In the genomic region with DNA sequence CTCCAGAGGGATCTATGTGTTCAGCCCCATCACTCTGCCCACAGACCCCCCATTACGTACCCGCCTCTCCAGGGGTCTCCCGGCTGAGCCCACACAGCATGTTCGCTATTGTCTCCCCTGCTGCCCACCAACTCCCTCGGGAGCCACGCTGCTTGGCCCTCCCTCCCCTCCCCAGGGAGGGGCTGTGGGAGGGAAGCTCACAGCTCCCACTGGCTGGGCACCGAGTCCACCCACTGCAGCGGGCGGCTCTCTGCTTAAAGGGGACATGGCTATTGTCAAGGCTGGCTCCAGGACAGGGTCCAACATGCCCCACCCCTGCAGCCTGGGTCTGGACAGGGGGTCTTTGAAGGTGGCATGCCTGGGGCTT, we compare ENCODE assay signal across 1 cellular context.
TF ChIP-seq lines count a peak whose summit lies in the region.

A gene (minus strand): TSS at position 134 of the 367 bp plus-strand sequence. CDS start 34 bp downstream, at position 100.

TF ChIP-seq in HepG2, 621 proteins besides CTCF, POLR2A, EP300 and RAD21:
- TF ChIP-seq MAF1 (CRISPR knock-in tag; IDR thresholded peaks at IDR 0.05; ENCODE audit: borderline replicate concordance): no peak
- TF ChIP-seq ZNF30 (CRISPR knock-in tag; IDR thresholded peaks at IDR 0.05): no peak
- TF ChIP-seq SPEN (CRISPR knock-in tag; IDR thresholded peaks at IDR 0.05; ENCODE audit: low read depth): no peak
- TF ChIP-seq ZBTB20 (CRISPR knock-in tag; IDR thresholded peaks at IDR 0.05; ENCODE audit: borderline replicate concordance, low read depth): no peak
- TF ChIP-seq NFIC (IDR thresholded peaks at IDR 0.05; ENCODE audit: low read length): no peak
- TF ChIP-seq, protein P1, sequence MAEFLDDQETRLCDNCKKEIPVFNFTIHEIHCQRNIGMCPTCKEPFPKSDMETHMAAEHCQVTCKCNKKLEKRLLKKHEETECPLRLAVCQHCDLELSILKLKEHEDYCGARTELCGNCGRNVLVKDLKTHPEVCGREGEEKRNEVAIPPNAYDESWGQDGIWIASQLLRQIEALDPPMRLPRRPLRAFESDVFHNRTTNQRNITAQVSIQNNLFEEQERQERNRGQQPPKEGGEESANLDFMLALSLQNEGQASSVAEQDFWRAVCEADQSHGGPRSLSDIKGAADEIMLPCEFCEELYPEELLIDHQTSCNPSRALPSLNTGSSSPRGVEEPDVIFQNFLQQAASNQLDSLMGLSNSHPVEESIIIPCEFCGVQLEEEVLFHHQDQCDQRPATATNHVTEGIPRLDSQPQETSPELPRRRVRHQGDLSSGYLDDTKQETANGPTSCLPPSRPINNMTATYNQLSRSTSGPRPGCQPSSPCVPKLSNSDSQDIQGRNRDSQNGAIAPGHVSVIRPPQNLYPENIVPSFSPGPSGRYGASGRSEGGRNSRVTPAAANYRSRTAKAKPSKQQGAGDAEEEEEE (CRISPR knock-in tag; IDR thresholded peaks at IDR 0.05; ENCODE audit: borderline replicate concordance): no peak
- TF ChIP-seq POLR2AphosphoS5 (IDR thresholded peaks at IDR 0.05; ENCODE audit: low read depth, low read length): no peak
- no peak for TF ChIP-seq PAF1 (CRISPR knock-in tag; IDR thresholded peaks at IDR 0.05)
- no peak for TF ChIP-seq FIP1L1 (IDR thresholded peaks at IDR 0.05; ENCODE audit: borderline replicate concordance, insufficient read depth, low read depth, low read length)
- TF ChIP-seq NFIB (CRISPR knock-in tag; IDR thresholded peaks at IDR 0.05; ENCODE audit: borderline replicate concordance): no peak
- TF ChIP-seq SALL2 (CRISPR knock-in tag; IDR thresholded peaks at IDR 0.05): no peak
- no peak for TF ChIP-seq TGIF2 (CRISPR knock-in tag; IDR thresholded peaks at IDR 0.05)
- no peak for TF ChIP-seq HMG20B (CRISPR knock-in tag; conservative IDR thresholded peaks at IDR 0.05)
- TF ChIP-seq, protein P2, sequence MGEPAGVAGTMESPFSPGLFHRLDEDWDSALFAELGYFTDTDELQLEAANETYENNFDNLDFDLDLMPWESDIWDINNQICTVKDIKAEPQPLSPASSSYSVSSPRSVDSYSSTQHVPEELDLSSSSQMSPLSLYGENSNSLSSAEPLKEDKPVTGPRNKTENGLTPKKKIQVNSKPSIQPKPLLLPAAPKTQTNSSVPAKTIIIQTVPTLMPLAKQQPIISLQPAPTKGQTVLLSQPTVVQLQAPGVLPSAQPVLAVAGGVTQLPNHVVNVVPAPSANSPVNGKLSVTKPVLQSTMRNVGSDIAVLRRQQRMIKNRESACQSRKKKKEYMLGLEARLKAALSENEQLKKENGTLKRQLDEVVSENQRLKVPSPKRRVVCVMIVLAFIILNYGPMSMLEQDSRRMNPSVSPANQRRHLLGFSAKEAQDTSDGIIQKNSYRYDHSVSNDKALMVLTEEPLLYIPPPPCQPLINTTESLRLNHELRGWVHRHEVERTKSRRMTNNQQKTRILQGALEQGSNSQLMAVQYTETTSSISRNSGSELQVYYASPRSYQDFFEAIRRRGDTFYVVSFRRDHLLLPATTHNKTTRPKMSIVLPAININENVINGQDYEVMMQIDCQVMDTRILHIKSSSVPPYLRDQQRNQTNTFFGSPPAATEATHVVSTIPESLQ (CRISPR knock-in tag; conservative IDR thresholded peaks at IDR 0.05): no peak
- TF ChIP-seq, protein P3, sequence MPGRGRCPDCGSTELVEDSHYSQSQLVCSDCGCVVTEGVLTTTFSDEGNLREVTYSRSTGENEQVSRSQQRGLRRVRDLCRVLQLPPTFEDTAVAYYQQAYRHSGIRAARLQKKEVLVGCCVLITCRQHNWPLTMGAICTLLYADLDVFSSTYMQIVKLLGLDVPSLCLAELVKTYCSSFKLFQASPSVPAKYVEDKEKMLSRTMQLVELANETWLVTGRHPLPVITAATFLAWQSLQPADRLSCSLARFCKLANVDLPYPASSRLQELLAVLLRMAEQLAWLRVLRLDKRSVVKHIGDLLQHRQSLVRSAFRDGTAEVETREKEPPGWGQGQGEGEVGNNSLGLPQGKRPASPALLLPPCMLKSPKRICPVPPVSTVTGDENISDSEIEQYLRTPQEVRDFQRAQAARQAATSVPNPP (CRISPR knock-in tag; IDR thresholded peaks at IDR 0.05): no peak
